Comparison of ENCODE assay signal across 8 cellular contexts in the genomic region with DNA sequence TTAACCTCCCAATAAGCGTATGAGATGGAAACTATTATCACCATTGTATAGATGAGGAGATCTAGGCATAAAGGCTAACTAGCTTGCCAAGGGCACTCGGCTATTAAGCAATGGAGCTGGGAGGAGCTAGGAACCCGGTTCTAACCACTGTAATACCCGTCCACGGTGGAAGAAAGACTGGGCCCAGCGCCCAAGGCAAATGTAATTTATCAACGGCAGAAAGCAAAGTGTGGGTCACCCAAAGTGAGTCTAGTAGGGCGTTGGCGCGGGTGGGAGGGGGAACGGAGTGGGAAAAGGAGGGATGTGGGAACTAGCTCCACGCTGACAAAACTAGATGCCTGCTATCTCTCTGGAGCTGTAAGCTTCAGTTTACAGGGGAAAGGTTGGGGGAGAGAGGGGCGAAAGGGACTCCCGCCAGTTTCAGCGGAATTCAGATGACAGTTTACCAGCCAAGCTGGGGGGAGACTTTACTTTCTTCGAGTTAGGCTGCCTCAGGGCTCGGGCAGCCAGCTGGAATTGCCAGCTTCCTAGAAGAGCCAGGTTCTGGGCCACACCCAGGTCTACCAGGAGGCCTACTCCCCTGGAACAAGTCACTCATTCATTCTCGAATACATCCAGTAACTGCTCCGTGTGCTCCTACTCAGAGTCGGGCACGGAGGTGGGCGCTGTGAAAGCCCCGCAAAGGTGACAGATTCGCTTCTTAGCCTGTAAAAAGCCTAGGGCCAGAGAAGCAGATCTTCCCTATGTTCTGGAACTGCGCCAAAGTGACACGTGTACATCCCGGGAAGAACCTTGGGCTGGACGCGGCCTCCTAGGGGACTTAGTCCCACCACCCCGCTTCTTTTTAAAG. TPM values are rescaled to one million over a fixed set of nuclear protein-coding genes. Genes with fewer than 3 reads are reported as not detected.
A peak's percentile ranks its signal among the peaks of the same experiment; 100 is the strongest.
DNase-seq lines count a peak whose midpoint lies in the region; ATAC-seq, FAIRE-seq and TF ChIP-seq lines count a peak whose summit lies in the region.

No MANE protein-coding gene starts in this region.

- H4K20me1 ChIP-seq in OCI-LY1 (ENCODE audit: insufficient read depth, low read length) = no peaks in the 10 kb centered on the region

- H2AFZ ChIP-seq in OCI-LY1 (ENCODE audit: low read length) = no peak overlapping the region

- H3K27ac ChIP-seq in OCI-LY1 (ENCODE audit: low read depth, low read length, poor library complexity, severe bottlenecking) = no peak overlapping the region
- peak overlapping the region; percentile 94 for H3K27ac ChIP-seq in brain microvascular endothelial cell
- H3K27ac ChIP-seq in spleen = peak overlapping the region; percentile 75 to 94 (median 86)

- H3K4me1 ChIP-seq in OCI-LY1 (ENCODE audit: insufficient read depth, low read length, severe bottlenecking) (peaks cover 27% of the 10 kb centered on the region), spleen (peaks cover 16 to 52% (median 34%) of the 10 kb centered on the region in 6 donors)

- POLR2A ChIA-PET in BJ (lab: Charles Lee) = interaction anchor here (0.6 to 1.2 kb wide), 4 partner anchors 14 to 646 kb away, joined by 3 to 5 read pairs (median 3); no protein-coding TSS in a partner anchor

- H3K36me3 ChIP-seq in BJ (ENCODE audit: control insufficient read depth, insufficient read depth, low read length) (peaks cover 14% of the 10 kb centered on the region), OCI-LY1 (ENCODE audit: insufficient read depth, low read length) (peaks cover 36% of the 10 kb centered on the region), brain microvascular endothelial cell (replicated peaks) (peaks cover 43% of the 10 kb centered on the region), spleen (peaks cover 0 to 43% (median 35%) of the 10 kb centered on the region in 6 donors)

- FAIRE-seq in GM12891 (lab: Jason Lieb, UNC) = no peak

- H3K27me3 ChIP-seq in BJ (ENCODE audit: control insufficient read depth, insufficient read depth, low read length) = no peaks in the 10 kb centered on the region
- H3K27me3 ChIP-seq in OCI-LY1 (ENCODE audit: insufficient read depth, low read length) = no peaks in the 10 kb centered on the region; the same call in 1 of the 2 replicates
- no peaks in the 10 kb centered on the region for H3K27me3 ChIP-seq in brain microvascular endothelial cell (replicated peaks)
- H3K27me3 ChIP-seq in spleen (replicated peaks in 1 of 7) = no peaks in the 10 kb centered on the region

- no peaks in the 10 kb centered on the region for H3K9me2 ChIP-seq in OCI-LY1 (ENCODE audit: low read depth, low read length)

- H3K9me3 ChIP-seq in OCI-LY1 (ENCODE audit: low read length) (no peaks in the 10 kb centered on the region), spleen (no peaks in the 10 kb centered on the region)

- H3F3A ChIP-seq in OCI-LY1 (ENCODE audit: insufficient read depth, low read length) = no peaks in the 10 kb centered on the region

- ATAC-seq in GM21717 (IDR thresholded peaks at IDR 0.05; ENCODE audit: unreplicated experiment) (peak; percentile 14), GM21529 (IDR thresholded peaks at IDR 0.05; ENCODE audit: unreplicated experiment) (no peak)

- intact Hi-C loops in spleen (cut with DNase I; ENCODE audit: low total_unique reads) = no loop called here

- CTCF ChIA-PET in BJ (lab: Yijun Ruan, JAX) = interaction anchor here (0.6 to 3.1 kb wide), 28 partner anchors 8 to 344 kb away, joined by 3 to 27 read pairs (median 6); partner anchors contain the start of genes EME1, MRPL27, RSAD1 and SGCA

- 11 to 17% (median 14%) methylated on average over 30 of the region's 30 CpGs for WGBS in spleen, 5 donors

- DNase-seq in BJ (ENCODE audit: low read depth) (no peak), brain microvascular endothelial cell (peak; percentile 22), inferior parietal cortex (ENCODE audit: extremely low spot score) (peak; percentile 14), spleen (no peak), GM12891 (ENCODE audit: insufficient read length, low spot score) (no peak)

- TF ChIP-seq CTCF in BJ (IDR thresholded peaks at IDR 0.05; ENCODE audit: insufficient read depth, low read depth, low read length) (no peak), OCI-LY1 (IDR thresholded peaks at IDR 0.05; ENCODE audit: low read length) (no peak), brain microvascular endothelial cell (IDR thresholded peaks at IDR 0.05; ENCODE audit: low read depth, low read length, missing control alignments) (no peak), spleen (IDR thresholded peaks at IDR 0.05 in 8 of 11, conservative IDR thresholded peaks at IDR 0.05 in 3 of 11) (no peak)

- H3K4me2 ChIP-seq in OCI-LY1 (ENCODE audit: low read length) = peak overlapping the region; percentile 92

- H3K9ac ChIP-seq in OCI-LY1 (ENCODE audit: low read length) = peak overlapping the region; percentile 80

- H3K4me3 ChIP-seq in BJ (ENCODE audit: low read depth, low read length) (peak overlapping the region; percentile 97), OCI-LY1 (ENCODE audit: low read depth, low read length, poor library complexity, severe bottlenecking) (peak overlapping the region; percentile 79), brain microvascular endothelial cell (ENCODE audit: low read depth, low read length) (peak overlapping the region; percentile 98), spleen (peak overlapping the region; percentile 68 to 98 (median 92))

- peaks cover 19% of the 10 kb centered on the region for H3K79me2 ChIP-seq in OCI-LY1 (ENCODE audit: insufficient read depth, low read length)

- no peak for TF ChIP-seq POLR2A in spleen (IDR thresholded peaks at IDR 0.05)
- TF ChIP-seq POLR2A in GM12891 (IDR thresholded peaks at IDR 0.05; ENCODE audit: low read depth, low read length) = no peak

- in situ Hi-C loops in brain microvascular endothelial cell (cut with HindIII; ENCODE audit: low pct_ligation_motif_present, low sequenced_read_pairs) = no loop called here

TF ChIP-seq in GM12891, 5 proteins besides CTCF, POLR2A, EP300 and RAD21:
- no peak for TF ChIP-seq PAX5 (IDR thresholded peaks at IDR 0.05; ENCODE audit: insufficient read depth, low read length, severe bottlenecking)
- TF ChIP-seq TAF1 (IDR thresholded peaks at IDR 0.05; ENCODE audit: low read depth, low read length) = no peak
- TF ChIP-seq SPI1 (IDR thresholded peaks at IDR 0.05; ENCODE audit: low read depth, low read length) = no peak
- no peak for TF ChIP-seq POLR2AphosphoS5 (IDR thresholded peaks at IDR 0.05; ENCODE audit: low read depth, low read length)
- no peak for TF ChIP-seq POU2F2 (IDR thresholded peaks at IDR 0.05; ENCODE audit: low read depth, low read length)
TF ChIP-seq in GM12891: peak in this region for 0.

RNA-seq across cellular contexts. Expression of gene LRRC59, which starts 0.8 kb away (rescaled TPM):
- polyA plus RNA-seq in BJ (2011; rRNA removed) (110 and 119 TPM in 2 replicates), spleen (10 to 100 TPM; 12.5 to 23.6 (median 18.8) TPM)
- polyA minus RNA-seq in BJ (2011; rRNA and poly(A)+ RNA removed) = 99.3 and 106 TPM in 2 replicates
- 10 to 100 TPM; 38.9 to 71.3 (median 47.0) TPM for total RNA-seq in spleen
- 37.7 TPM for polyA plus RNA-seq in GM12891 (2012; ENCODE audit: low read depth, missing spikeins)

RNA-seq across cellular contexts. Expression of gene EME1, which starts 23.5 kb away (rescaled TPM):
- polyA plus RNA-seq in BJ (2011; rRNA removed) (5.3 and 5.9 TPM in 2 replicates), spleen (1 to 10 TPM; 1.1 to 3.0 (median 1.9) TPM)
- polyA minus RNA-seq in BJ (2011; rRNA and poly(A)+ RNA removed) = 2.2 and 2.6 TPM in 2 replicates
- 1 to 10 TPM in 6 of 7 donors, under 1 TPM in 1; 0.66 to 3.6 (median 1.9) TPM for total RNA-seq in spleen
- polyA plus RNA-seq in GM12891 (2012; ENCODE audit: low read depth, missing spikeins) = 17.9 TPM

RNA-seq across cellular contexts. Expression of gene MRPL27, which starts 23.5 kb away (rescaled TPM):
- polyA plus RNA-seq in BJ (2011; rRNA removed) = 115 and 142 TPM in 2 replicates
- 24.8 and 30.5 TPM in 2 replicates for polyA minus RNA-seq in BJ (2011; rRNA and poly(A)+ RNA removed)
- 10 to 100 TPM; 26.4 to 40.7 (median 34.0) TPM for total RNA-seq in spleen
- polyA plus RNA-seq in spleen = 100 to 1,000 TPM in 1 of 3 donors, 10 to 100 TPM in 2; 85.3 to 102 (median 92.8) TPM
- 77.1 TPM for polyA plus RNA-seq in GM12891 (2012; ENCODE audit: low read depth, missing spikeins)

RNA-seq across cellular contexts. Expression of gene ACSF2, which starts 29.5 kb away (rescaled TPM):
- polyA plus RNA-seq in BJ (2011; rRNA removed) (19.9 and 25.4 TPM in 2 replicates), spleen (10 to 100 TPM; 21.7 to 50.0 (median 36.3) TPM)
- polyA minus RNA-seq in BJ (2011; rRNA and poly(A)+ RNA removed) = 19.8 and 31.7 TPM in 2 replicates
- 10 to 100 TPM; 28.3 to 48.6 (median 41.9) TPM for total RNA-seq in spleen
- polyA plus RNA-seq in GM12891 (2012; ENCODE audit: low read depth, missing spikeins) = 13.0 TPM

RNA-seq across cellular contexts. Expression of gene XYLT2, which starts 50.6 kb away (rescaled TPM):
- polyA plus RNA-seq in BJ (2011; rRNA removed) (15.4 and 25.0 TPM in 2 replicates), spleen (10 to 100 TPM; 10.0 to 19.1 (median 14.2) TPM)
- 21.3 and 29.4 TPM in 2 replicates for polyA minus RNA-seq in BJ (2011; rRNA and poly(A)+ RNA removed)
- total RNA-seq in spleen = 10 to 100 TPM; 17.9 to 27.3 (median 23.3) TPM
- polyA plus RNA-seq in GM12891 (2012; ENCODE audit: low read depth, missing spikeins) = 7.1 TPM

Comparison
In these comparisons a context has a peak if more than half of its experiments do, and no peak if none do; other contexts are left out.
1. DNase-seq: peak in brain microvascular endothelial cell (single experiment) and inferior parietal cortex (single experiment); none in BJ (single experiment), spleen (single experiment) and GM12891 (single experiment).
2. Peak in every context shown above with its lines, with median percentiles within 50 percentile points of each other: H3K4me3 ChIP-seq.